In the genomic region with DNA sequence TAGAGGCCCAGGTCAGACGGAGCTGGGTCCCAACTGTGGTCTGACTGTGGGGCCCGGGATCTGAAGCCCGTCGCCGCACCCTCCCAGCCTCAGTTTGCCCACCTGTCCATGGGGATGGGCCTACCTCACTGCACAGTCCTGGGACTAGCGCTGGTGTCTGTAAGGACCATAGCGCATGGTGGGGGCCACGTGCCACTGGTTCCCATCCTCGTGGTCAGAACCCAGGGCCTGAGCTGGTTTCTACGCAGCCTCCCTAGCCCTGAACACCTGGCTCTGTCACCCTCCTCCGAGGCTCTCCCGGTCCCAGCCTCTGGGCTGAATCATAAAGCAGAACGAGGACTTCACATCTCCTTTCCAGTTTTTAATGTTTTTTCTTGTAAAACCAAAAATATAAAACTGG, we compare ENCODE assay signal across 25 cellular contexts. TPM values are rescaled to one million over a fixed set of nuclear protein-coding genes. Genes with fewer than 3 reads are reported as not detected.
"Had no signal": no experiment of that assay in that cellular context is flagged by ENCODE, and none has a peak within 500 bp of the region (broad histone marks: within the 10 kb centered on the region; RNA-seq: fewer than 3 reads in every experiment).

No MANE protein-coding gene starts in this region.

- ATAC-seq: Panc1, PC-3 had no signal

- H3K4me3 ChIP-seq: MG63, SJSA1, SK-N-MC had no signal

- H3K36me3 ChIP-seq: MG63, SJSA1 had no signal

- DNase-seq: Karpas-422, KG1, MG63, NCI-H1092, NCI-H1417 treated with DMSO at 0.1 percent for 48 hours, NCI-H146, NCI-H1694 treated with DMSO at 0.1 percent for 48 hours, NCI-H1930, NCI-H2081, NCI-H2107, NCI-H2171, NCI-H226, NCI-H446, NCI-H510A, NCI-H524 treated with DMSO at 0.1 percent for 48 hours, NCI-H69, NCI-H774, PC-3, SIG-M5 had no signal

- H3K9me3 ChIP-seq: MG63, SJSA1 had no signal

- H3K27me3 ChIP-seq: MG63, SJSA1 had no signal

- H3K27ac ChIP-seq: RWPE1, SJSA1, SK-N-MC had no signal

- H3K4me1 ChIP-seq: SJSA1 had no signal

RNA-seq across cellular contexts. Expression of gene DMRTB1, which starts 46.7 kb away (rescaled TPM):
- total RNA-seq: HT1080, OCI-LY7, PC-3, SJSA1 had no signal
